8 cellular contexts compared by ENCODE assay signal in the genomic region with DNA sequence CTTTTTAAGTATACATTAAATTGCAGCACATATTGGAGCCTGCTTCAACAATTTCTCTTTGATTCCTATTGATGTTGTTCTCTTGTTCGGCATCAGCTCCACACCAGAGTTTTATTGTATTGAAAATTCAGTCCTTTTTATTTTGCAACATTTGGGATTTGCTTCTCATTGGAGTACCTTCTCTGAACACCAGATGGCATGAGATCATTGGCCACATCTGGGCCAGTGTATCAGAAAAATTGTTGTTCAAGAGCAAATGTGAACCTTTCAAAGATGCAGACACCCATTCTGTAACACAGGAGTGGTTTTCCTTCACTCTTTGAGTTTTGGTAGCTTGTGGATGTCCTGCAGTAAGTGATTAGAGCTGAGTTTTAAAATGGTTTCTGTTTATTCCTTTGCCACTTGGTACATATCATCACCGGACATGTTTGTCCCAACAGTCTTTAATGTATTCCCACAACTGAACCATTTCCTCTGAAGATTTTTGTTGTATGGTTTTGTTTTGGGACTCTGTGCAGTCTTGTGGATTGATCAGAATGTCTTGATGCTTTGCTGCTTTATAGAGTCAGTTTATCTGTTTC.
A peak's percentile ranks its signal among the peaks of the same experiment; 100 is the strongest.
DNase-seq lines count a peak whose midpoint lies in the region; ATAC-seq and TF ChIP-seq lines count a peak whose summit lies in the region.

No MANE protein-coding gene starts in this region.

- peak; percentile 40 for DNase-seq in GDM1 (lab: John Stamatoyannopoulos, UW)
- peak; percentile 47 for DNase-seq in RWPE1 (ENCODE audit: low spot score)
- peak; percentile 60 for DNase-seq in fibroblast of villous mesenchyme (ENCODE audit: low read depth)
- DNase-seq in smooth muscle cell (lab: John Stamatoyannopoulos, UW; ENCODE audit: unreplicated experiment), result no peak
- DNase-seq in stimulated activated CD4-positive, alpha-beta T cell treated with anti-CD3 and anti-CD28 coated beads, Interleukin-12 subunit alpha, Interleukin-12 subunit beta, amount 100 ng/mL, for 4 hours, result no peak
- DNase-seq in nucleus accumbens (lab: John Stamatoyannopoulos, UW), result no peak

- no peaks in the 10 kb centered on the region for H3K79me2 ChIP-seq in smooth muscle cell (ENCODE audit: low read depth)

- H3F3A ChIP-seq in smooth muscle cell (ENCODE audit: low read depth), result no peaks in the 10 kb centered on the region

- TF ChIP-seq CTCF in RWPE1 (conservative IDR thresholded peaks at IDR 0.05; ENCODE audit: low read depth), result peak; percentile 83
- TF ChIP-seq CTCF in fibroblast of villous mesenchyme (IDR thresholded peaks at IDR 0.05; ENCODE audit: insufficient read depth, low read depth, low read length), result peak; percentile 83
- TF ChIP-seq CTCF in smooth muscle cell (IDR thresholded peaks at IDR 0.05; ENCODE audit: borderline replicate concordance, insufficient read depth, poor library complexity, severe bottlenecking), result peak; percentile 58

- CTCF ChIA-PET in RWPE1 (lab: Yijun Ruan, JAX), result interaction anchor here (0.5 to 1.1 kb wide), 7 partner anchors 25 to 367 kb away, joined by 3 to 5 read pairs (median 3); no protein-coding TSS in a partner anchor

- no peak overlapping the region for H3K4me2 ChIP-seq in smooth muscle cell

- H3K9ac ChIP-seq in smooth muscle cell (ENCODE audit: low read depth), result no peak overlapping the region

- no peaks in the 10 kb centered on the region for H3K27me3 ChIP-seq in smooth muscle cell (ENCODE audit: low read depth)

- POLR2A ChIA-PET in RWPE1 (lab: Yijun Ruan, JAX; ENCODE audit: low non-redundant PET), result no interaction called here

- H3K4me3 ChIP-seq in fibroblast of villous mesenchyme (ENCODE audit: low read depth, low read length) (no peak overlapping the region), smooth muscle cell (no peak overlapping the region)

- H2AFZ ChIP-seq in smooth muscle cell (ENCODE audit: low read depth), result no peak overlapping the region

- H3K27ac ChIP-seq in RWPE1 (no peak overlapping the region), smooth muscle cell (ENCODE audit: low read depth) (no peak overlapping the region)

- ATAC-seq in HG03354 (IDR thresholded peaks at IDR 0.05; ENCODE audit: poor library complexity, severe bottlenecking, unreplicated experiment) (peak; percentile 59), GM21576 (IDR thresholded peaks at IDR 0.05; ENCODE audit: unreplicated experiment) (no peak)

- no peaks in the 10 kb centered on the region for H3K9me3 ChIP-seq in smooth muscle cell (replicated peaks; ENCODE audit: low read depth)

- 87% methylated on average over 2 of the region's 2 CpGs for WGBS in smooth muscle cell (ENCODE audit: low lambda C conversion rate)

- peaks cover 34% of the 10 kb centered on the region for H4K20me1 ChIP-seq in smooth muscle cell (ENCODE audit: low read depth)

- no peaks in the 10 kb centered on the region for H3K36me3 ChIP-seq in smooth muscle cell (ENCODE audit: low read depth)

- H3K4me1 ChIP-seq in smooth muscle cell (ENCODE audit: low read depth), result no peaks in the 10 kb centered on the region

Comparison
In these comparisons a context has a peak if more than half of its experiments do, and no peak if none do; other contexts are left out.
1. DNase-seq: peak in GDM1 (single experiment), RWPE1 (single experiment) and fibroblast of villous mesenchyme (single experiment); none in smooth muscle cell (single experiment), stimulated activated CD4-positive, alpha-beta T cell treated with anti-CD3 and anti-CD28 coated beads, Interleukin-12 subunit alpha, Interleukin-12 subunit beta, amount 100 ng/mL, for 4 hours (single experiment) and nucleus accumbens (0 of 56).
2. Peak in every context shown above with its lines, with median percentiles within 50 percentile points of each other: CTCF ChIP-seq.